Comparison of ENCODE assay signal across 8 cellular contexts in genomic region chr17:35063514-35064223, GRCh38. TPM values are rescaled to one million over a fixed set of nuclear protein-coding genes. Genes with fewer than 3 reads are reported as not detected.
DNase-seq lines count a peak whose midpoint lies in the region; ATAC-seq, FAIRE-seq and TF ChIP-seq lines count a peak whose summit lies in the region.

TSS of gene RFFL (minus strand) at chr17:35063707. CDS start at chr17:35026553, 37,154 bp downstream.

- CTCF ChIA-PET in A549 (lab: Yijun Ruan, JAX): interaction anchor here (0.8 to 5.2 kb wide), 17 partner anchors 10 to 521 kb away, joined by 3 to 38 read pairs (median 6); partner anchors contain the start of gene RAD51D

- WGBS in A549 (ENCODE audit: missing lambda C conversion rate): under 1% methylated on average over 6 of the region's 6 CpGs

- peak; percentile 56 to 67 for TF ChIP-seq RAD21 in A549 (conservative IDR thresholded peaks at IDR 0.05 in 1 of 2, IDR thresholded peaks at IDR 0.05 in 1 of 2)

- peak; percentile 61 to 86; a peak in 3 of 5 replicates for TF ChIP-seq EP300 in A549 (IDR thresholded peaks at IDR 0.05)

- H3K4me3 ChIP-seq in A549 (peak within 1 kb of the TSS; percentile 38), choroid plexus epithelial cell (ENCODE audit: low read depth, low read length) (peak within 1 kb of the TSS; percentile 36)

- TF ChIP-seq POLR2A in A549 (IDR thresholded peaks at IDR 0.05; ENCODE audit: low read length): peak; percentile 31
- TF ChIP-seq POLR2A in GM18526 (IDR thresholded peaks at IDR 0.05; ENCODE audit: extremely low read depth, insufficient read length): peak; percentile 21

- DNase-seq in A549 (ENCODE audit: low read depth in 1 of 2, low spot score in 1 of 2) (peak; percentile 99), NCI-H2227 (lab: John Stamatoyannopoulos, UW; ENCODE audit: unreplicated experiment) (peak; percentile 79), choroid plexus epithelial cell (ENCODE audit: low read depth) (peak; percentile 99), kidney tubule cell (ENCODE audit: low spot score) (peak; percentile 99)
- peak; percentile 75 for DNase-seq in activated CD4-positive, alpha-beta T cell treated with anti-CD3 and anti-CD28 coated beads for 1 hour
- DNase-seq in stimulated activated CD4-positive, alpha-beta T cell treated with anti-CD3 and anti-CD28 coated beads, Interleukin-1b, Interleukin-23, amount 100 ng/mL, for 24 hours (ENCODE audit: low read depth in 4 of 4, low spot score in 1 of 4): peak; percentile 54 to 83 (median 70)

- ATAC-seq in A549: peak; percentile 97 to 100
- peak; percentile 91 for ATAC-seq in HG03066 (IDR thresholded peaks at IDR 0.05; ENCODE audit: low read depth, unreplicated experiment)

- H3K4me1 ChIP-seq in A549: peaks cover 59% of the 10 kb centered on the region

- no peaks in the 10 kb centered on the region for H3K9me3 ChIP-seq in A549

- FAIRE-seq in A549 (lab: Jason Lieb, UNC): peak; percentile 96

- peak within 1 kb of the TSS; percentile 78 for H3K4me2 ChIP-seq in A549

- POLR2A ChIA-PET in A549 (lab: Yijun Ruan, JAX): interaction anchor here (0.6 to 1.9 kb wide), 17 partner anchors 9 to 745 kb away, joined by 3 to 21 read pairs (median 5); partner anchors contain the start of gene LIG3

- H3K27ac ChIP-seq in A549: peak within 1 kb of the TSS; percentile 92 to 93

- TF ChIP-seq CTCF in A549 (IDR thresholded peaks at IDR 0.05) (no peak), choroid plexus epithelial cell (conservative IDR thresholded peaks at IDR 0.05; ENCODE audit: low read depth, low read length) (peak; percentile 31)

TF ChIP-seq in A549, 52 proteins besides CTCF, POLR2A, EP300 and RAD21 (continues in another document):
- TF ChIP-seq CBX8 (IDR thresholded peaks at IDR 0.05) (no peak), HEYL (CRISPR knock-in tag; IDR thresholded peaks at IDR 0.05) (no peak), HOXA7 (CRISPR knock-in tag; IDR thresholded peaks at IDR 0.05) (peak; percentile 64; the same call in 1 of the 2 replicates), POLR2AphosphoS2 (conservative IDR thresholded peaks at IDR 0.05; ENCODE audit: low read length) (no peak), CEBPB (IDR thresholded peaks at IDR 0.05) (peak; percentile 99 to 100), SMC3 (IDR thresholded peaks at IDR 0.05) (peak; percentile 71), RARB (CRISPR knock-in tag; IDR thresholded peaks at IDR 0.05) (0 out of 2 replicates have a peak, but pooled peaks have one; percentile 49), JUN (IDR thresholded peaks at IDR 0.05) (peak; percentile 92 to 95), NFE2L2 (conservative IDR thresholded peaks at IDR 0.05; ENCODE audit: low read length) (peak; percentile 80), ZC3H11A (IDR thresholded peaks at IDR 0.05) (no peak), PHF8 (IDR thresholded peaks at IDR 0.05; ENCODE audit: borderline replicate concordance, low read depth) (no peak), HOXB5 (CRISPR knock-in tag; IDR thresholded peaks at IDR 0.05) (0 out of 2 replicates have a peak, but pooled peaks have one; percentile 56), ZNF302 (CRISPR knock-in tag; IDR thresholded peaks at IDR 0.05) (no peak), HMGXB4 (CRISPR knock-in tag; IDR thresholded peaks at IDR 0.05; ENCODE audit: borderline replicate concordance) (no peak), TP53 (CRISPR knock-in tag; IDR thresholded peaks at IDR 0.05) (no peak; the same call in 1 of the 2 replicates), FOSB (CRISPR knock-in tag; IDR thresholded peaks at IDR 0.05) (peak; percentile 67; the same call in 1 of the 2 replicates), E2F6 (IDR thresholded peaks at IDR 0.05; ENCODE audit: borderline replicate concordance, low read depth) (no peak; the same call in 1 of the 2 replicates), CHD4 (IDR thresholded peaks at IDR 0.05; ENCODE audit: borderline replicate concordance) (no peak), NPAS2 (CRISPR knock-in tag; IDR thresholded peaks at IDR 0.05; ENCODE audit: borderline replicate concordance) (no peak), HDAC2 (IDR thresholded peaks at IDR 0.05) (no peak), RFX5 (IDR thresholded peaks at IDR 0.05) (no peak), RNF2 (IDR thresholded peaks at IDR 0.05; ENCODE audit: borderline replicate concordance, low read depth) (no peak), MAX (IDR thresholded peaks at IDR 0.05) (peak; percentile 86), REST (IDR thresholded peaks at IDR 0.05) (no peak; the same call in 1 of the 2 replicates), BCL3 (IDR thresholded peaks at IDR 0.05) (peak; percentile 77; the same call in 2 of the 3 replicates), MAFK (IDR thresholded peaks at IDR 0.05; ENCODE audit: partially characterized antibody) (peak; percentile 95), GATA3 (IDR thresholded peaks at IDR 0.05; ENCODE audit: borderline replicate concordance) (peak; percentile 85), ZSCAN20 (CRISPR knock-in tag; IDR thresholded peaks at IDR 0.05) (0 out of 2 replicates have a peak, but pooled peaks have one; percentile 11)

RNA-seq across cellular contexts. Expression of gene RFFL, which starts in this region (rescaled TPM):
- polyA plus RNA-seq in A549 (2011; rRNA removed) (35.5 and 49.4 TPM in 2 replicates), A549 (2017; fragmentation: RNase III; extraction: RNeasy Plus Mini Kit Qiagen cat#74134 plus additional on column Dnase treatment) (22.7 to 27.0 TPM (median 23.2 TPM) in 3 replicates)
- 21.0 and 26.9 TPM in 2 replicates for polyA plus RNA-seq in A549 (2012; cell fraction: cytosol; rRNA removed)
- 23.1 and 27.0 TPM in 2 replicates for polyA plus RNA-seq in A549 (2012; cell fraction: nucleus; rRNA removed)
- polyA minus RNA-seq in A549 (2011; rRNA and poly(A)+ RNA removed): 130 and 160 TPM in 2 replicates

Comparison
In these comparisons a context has a peak if more than half of its experiments do, and no peak if none do; other contexts are left out.
1. Peak in every context shown above with its lines: DNase-seq, ATAC-seq, H3K4me3 ChIP-seq and H3K27ac ChIP-seq.